ENCODE assay signal across 13 cellular contexts in the genomic region with DNA sequence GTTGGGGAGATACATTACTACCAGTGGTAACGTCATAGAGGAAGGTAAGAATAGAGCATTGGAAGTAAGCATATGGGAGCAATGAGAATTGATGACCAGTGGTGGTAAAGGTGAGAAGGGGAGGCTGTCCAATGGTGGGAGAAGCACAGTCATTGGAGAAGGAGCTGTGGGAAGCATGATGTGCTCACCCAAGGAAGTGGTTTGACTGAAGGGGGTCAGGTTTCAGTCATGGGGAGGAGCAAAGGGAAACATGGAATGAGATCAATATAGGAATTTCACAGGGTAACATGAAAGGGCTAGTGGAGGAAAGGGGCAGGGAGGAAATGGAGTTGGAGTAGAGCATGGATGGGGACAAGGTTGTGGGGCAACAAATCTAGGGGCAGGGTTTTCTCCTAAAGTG.
DNase-seq lines count a peak whose midpoint lies in the region; ATAC-seq and TF ChIP-seq lines count a peak whose summit lies in the region.
"Had no signal": no experiment of that assay in that cellular context is flagged by ENCODE, and none has a peak within 500 bp of the region (broad histone marks: within the 10 kb centered on the region; RNA-seq: fewer than 3 reads in every experiment).

No MANE protein-coding gene starts in this region.

- H3K9me3 ChIP-seq in trophoblast cell (ENCODE audit: insufficient read depth, low read depth, low read length) (no peaks in the 10 kb centered on the region), Caco-2 (no peaks in the 10 kb centered on the region)
- H3K9me3 ChIP-seq: SJCRH30 had no signal

- no peak overlapping the region for H2BK5ac ChIP-seq in trophoblast cell (ENCODE audit: low read depth, low read length, poor library complexity)

- no TSS peak for BruUV-seq in Caco-2 (replicated peaks; lab: Mats Ljungman, UMichigan)

- no peak overlapping the region for H2AFZ ChIP-seq in trophoblast cell (ENCODE audit: insufficient read depth, low read length, poor library complexity)

- DNase-seq in H7, result peak; percentile 5
- DNase-seq in M059J (ENCODE audit: low read depth), result peak; percentile 24
- peak; percentile 38 for DNase-seq in fibroblast of mammary gland (ENCODE audit: low read depth)
- no peak for DNase-seq in trophoblast cell
- DNase-seq in Caco-2, result no peak
- DNase-seq in stimulated activated CD8-positive, alpha-beta memory T cell treated with anti-CD3 and anti-CD28 coated beads, Interleukin-4, amount 100 ng/mL, for 48 hours, result no peak
- DNase-seq: CD8-positive, alpha-beta memory T cell; HCEC 1CT; NCI-H2029; NCI-H510A treated with DMSO at 0.1 percent for 48 hours had no signal

- H3K4me3 Mint-ChIP-seq in Caco-2 (ENCODE audit: unreplicated experiment), result no peak overlapping the region
- H3K4me3 Mint-ChIP-seq: CD8-positive, alpha-beta memory T cell had no signal

- H4K91ac ChIP-seq in trophoblast cell (ENCODE audit: low read depth, low read length), result no peak overlapping the region

- no peak overlapping the region for H3K4me2 ChIP-seq in trophoblast cell (ENCODE audit: low read length)

- H3K36me3 Mint-ChIP-seq in Caco-2 (ENCODE audit: insufficient read depth, unreplicated experiment), result no peaks in the 10 kb centered on the region
- H3K36me3 Mint-ChIP-seq: CD8-positive, alpha-beta memory T cell had no signal

- no peak overlapping the region for H2AK5ac ChIP-seq in trophoblast cell (ENCODE audit: low read length)

- H3K27me3 ChIP-seq in H7 (ENCODE audit: control insufficient read depth, insufficient read depth, low read length) (no peaks in the 10 kb centered on the region), trophoblast cell (ENCODE audit: insufficient read depth, low read length) (no peaks in the 10 kb centered on the region), Caco-2 (replicated peaks; ENCODE audit: control insufficient read depth, insufficient read depth, low read length) (no peaks in the 10 kb centered on the region)
- H3K27me3 ChIP-seq: SJCRH30 had no signal

- no peak overlapping the region for H4K8ac ChIP-seq in trophoblast cell (ENCODE audit: low read depth, low read length)

- H4K12ac ChIP-seq in trophoblast cell (ENCODE audit: low read depth, low read length), result no peak overlapping the region

- no peak overlapping the region for H2BK120ac ChIP-seq in trophoblast cell (ENCODE audit: insufficient read depth, low read length, poor library complexity)

- H3K27me3 Mint-ChIP-seq in Caco-2 (ENCODE audit: insufficient read depth, unreplicated experiment), result peaks cover 7% of the 10 kb centered on the region
- H3K27me3 Mint-ChIP-seq: CD8-positive, alpha-beta memory T cell had no signal

- H3K9me3 Mint-ChIP-seq in Caco-2 (ENCODE audit: unreplicated experiment), result no peaks in the 10 kb centered on the region
- H3K9me3 Mint-ChIP-seq: CD8-positive, alpha-beta memory T cell had no signal

- H3K4me1 ChIP-seq in trophoblast cell (ENCODE audit: control insufficient read depth in 1 of 2, insufficient read depth in 2 of 2, low read length in 2 of 2) (no peaks in the 10 kb centered on the region), Caco-2 (no peaks in the 10 kb centered on the region)

- no peak overlapping the region for H3K27ac Mint-ChIP-seq in Caco-2 (ENCODE audit: unreplicated experiment)
- H3K27ac Mint-ChIP-seq: CD8-positive, alpha-beta memory T cell had no signal

- H3K4me1 Mint-ChIP-seq in Caco-2 (ENCODE audit: low read depth, unreplicated experiment), result no peaks in the 10 kb centered on the region
- H3K4me1 Mint-ChIP-seq: CD8-positive, alpha-beta memory T cell had no signal

- H3K79me1 ChIP-seq in trophoblast cell (ENCODE audit: low read length), result no peaks in the 10 kb centered on the region

- H3K9ac ChIP-seq in trophoblast cell (ENCODE audit: low read length), result no peak overlapping the region

- WGBS in trophoblast cell (ENCODE audit: extremely low coverage, insufficient coverage, insufficient read length), result no CpG with 5 or more reads among the region's 1 CpG

- no peak for ATAC-seq in HG02840 (IDR thresholded peaks at IDR 0.05; ENCODE audit: low FRiP score, unreplicated experiment)
- ATAC-seq: HepG2 had no signal

- no peak overlapping the region for H2BK12ac ChIP-seq in trophoblast cell (ENCODE audit: low read length)

- H3K4ac ChIP-seq in trophoblast cell (ENCODE audit: low read depth, low read length), result no peak overlapping the region

- CTCF ChIA-PET in Caco-2 (lab: Charles Lee), result no interaction called here

- H3K36me3 ChIP-seq in H7 (replicated peaks; ENCODE audit: control insufficient read depth, insufficient read depth, low read length) (no peaks in the 10 kb centered on the region), trophoblast cell (ENCODE audit: control insufficient read depth in 1 of 2, insufficient read depth in 2 of 2, low read length in 2 of 2) (no peaks in the 10 kb centered on the region), Caco-2 (ENCODE audit: control insufficient read depth, insufficient read depth, low read length) (no peaks in the 10 kb centered on the region)
- H3K36me3 ChIP-seq: SJCRH30 had no signal

- POLR2A ChIA-PET in Caco-2 (lab: Charles Lee), result no interaction called here

- no peak overlapping the region for H3K4me3 ChIP-seq in H7 (ENCODE audit: insufficient read depth, low read depth, low read length)
- no peak overlapping the region for H3K4me3 ChIP-seq in fibroblast of mammary gland (ENCODE audit: control insufficient read depth, low read depth, low read length)
- no peak overlapping the region for H3K4me3 ChIP-seq in trophoblast cell (ENCODE audit: low read depth, low read length)
- no peak overlapping the region for H3K4me3 ChIP-seq in Caco-2 (ENCODE audit: low read depth, low read length)
- H3K4me3 ChIP-seq: SJCRH30 had no signal

- TF ChIP-seq CTCF in fibroblast of mammary gland (conservative IDR thresholded peaks at IDR 0.05; ENCODE audit: control insufficient read depth, insufficient read depth, low read depth, low read length) (no peak), Caco-2 (IDR thresholded peaks at IDR 0.05; ENCODE audit: insufficient read depth in 1 of 2, low read depth in 1 of 2, low read length in 1 of 2, severe bottlenecking in 1 of 2, unreplicated experiment in 1 of 2) (no peak)

- no peak overlapping the region for H3K14ac ChIP-seq in trophoblast cell (ENCODE audit: low read length)

- no peak overlapping the region for H3K27ac ChIP-seq in trophoblast cell (ENCODE audit: low read depth, low read length)
- H3K27ac ChIP-seq: SJCRH30 had no signal

- H3K18ac ChIP-seq in trophoblast cell (ENCODE audit: low read length), result no peak overlapping the region

- intact Hi-C loops in Caco-2 (cut with micrococcal nuclease; ENCODE audit: unreplicated experiment), result no loop called here

- H3K23ac ChIP-seq in trophoblast cell (ENCODE audit: low read length), result peak overlapping the region; percentile 91

- H3K79me2 ChIP-seq in trophoblast cell (ENCODE audit: control insufficient read depth, insufficient read depth, low read length, poor library complexity), result no peaks in the 10 kb centered on the region

Comparison
In these comparisons a context has a peak if more than half of its experiments do, and no peak if none do; other contexts are left out.
1. DNase-seq: peak in H7 (single experiment), M059J (single experiment) and fibroblast of mammary gland (single experiment); none in trophoblast cell (0 of 2), Caco-2 (0 of 2) and stimulated activated CD8-positive, alpha-beta memory T cell treated with anti-CD3 and anti-CD28 coated beads, Interleukin-4, amount 100 ng/mL, for 48 hours (single experiment).